25 cellular contexts compared by ENCODE assay signal in genomic region chr11:131373326-131373725, GRCh38. TPM values are rescaled to one million over a fixed set of nuclear protein-coding genes. Genes with fewer than 3 reads are reported as not detected.
DNase-seq lines count a peak whose midpoint lies in the region; ATAC-seq and TF ChIP-seq lines count a peak whose summit lies in the region.
"Had no signal": no experiment of that assay in that cellular context is flagged by ENCODE, and none has a peak within 500 bp of the region (broad histone marks: within the 10 kb centered on the region; RNA-seq: fewer than 3 reads in every experiment).

No MANE protein-coding gene starts in this region.

- CTCF ChIA-PET in GM10248 (lab: Yijun Ruan, JAX), result no interaction called here

- POLR2A ChIA-PET in GM10248 (lab: Yijun Ruan, JAX), result no interaction called here

- peak overlapping the region; percentile 55 for H3K27ac ChIP-seq in caudate nucleus (ENCODE audit: low read depth, low read length)
- H3K27ac ChIP-seq: 22Rv1, GM23248, RWPE1 had no signal

- peak; percentile 45 to 64 for DNase-seq in NCI-H524 (lab: John Stamatoyannopoulos, UW)
- no peak for DNase-seq in NCI-H524 treated with DMSO at 0.1 percent for 48 hours (lab: John Stamatoyannopoulos, UW)
- peak in 3 of 61 donors; percentile 20 to 42 (median 41) for DNase-seq in caudate nucleus (lab: John Stamatoyannopoulos, UW)
- DNase-seq in iPS-NIHi7 (ENCODE audit: extremely low spot score), result peak; percentile 34
- DNase-seq in GM10248 (ENCODE audit: extremely low spot score), result no peak
- no peak for DNase-seq in left colon
- DNase-seq in HPDE6-E6E7 (ENCODE audit: extremely low spot score), result no peak
- DNase-seq: BE2C; CD8-positive, alpha-beta memory T cell; DMS79 treated with DMSO at 0.1 percent for 48 hours; GM23248; HFFc6; NCI-H1048; NCI-H1417 treated with DMSO at 0.1 percent for 48 hours; NCI-H1694 treated with DMSO at 0.1 percent for 48 hours; NCI-H2081; NCI-H2171; NCI-H226; NCI-H510A; SHP77 had no signal

- TF ChIP-seq CTCF in GM10248 (IDR thresholded peaks at IDR 0.05; ENCODE audit: control extremely low read depth, extremely low read depth, low read depth, missing control alignments), result no peak

- intact Hi-C loops in left colon (cut with DNase I, micrococcal nuclease), result no loop called here

- ATAC-seq in left colon (no peak), GM21381 (IDR thresholded peaks at IDR 0.05; ENCODE audit: unreplicated experiment) (no peak)
- ATAC-seq: Panc1 had no signal

RNA-seq across cellular contexts. Expression of gene NTM, which starts 2.9 kb away (rescaled TPM):
- 1 to 10 TPM; 1.0 to 1.7 TPM for total RNA-seq in left colon
- total RNA-seq: CD8-positive, alpha-beta memory T cell; OCI-LY7 had no signal

Comparison
In these comparisons a context has a peak if more than half of its experiments do, and no peak if none do; other contexts are left out.
1. DNase-seq: peak in NCI-H524 (2 of 2) and iPS-NIHi7 (single experiment); none in NCI-H524 treated with DMSO at 0.1 percent for 48 hours (single experiment), GM10248 (single experiment), left colon (0 of 2) and HPDE6-E6E7 (single experiment).